In the genomic region with DNA sequence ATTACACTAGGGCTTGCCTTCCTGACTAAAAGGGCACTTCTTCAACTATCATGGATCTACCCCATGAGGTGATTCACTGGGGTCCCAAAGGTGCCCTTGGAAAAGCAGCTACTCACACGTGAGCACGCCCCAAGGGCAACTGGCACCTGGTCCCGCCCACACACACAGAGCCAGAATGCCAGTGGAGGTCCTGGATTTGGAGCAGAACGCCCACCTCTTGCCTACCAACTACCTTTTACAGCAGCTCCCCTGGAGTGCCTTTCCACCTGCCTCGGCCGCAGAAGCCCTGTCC, we compare ENCODE assay signal across 9 cellular contexts. TPM values are rescaled to one million over a fixed set of nuclear protein-coding genes. Genes with fewer than 3 reads are reported as not detected.
A peak's percentile ranks its signal among the peaks of the same experiment; 100 is the strongest.
DNase-seq lines count a peak whose midpoint lies in the region; ATAC-seq and TF ChIP-seq lines count a peak whose summit lies in the region.
"Had no signal": no experiment of that assay in that cellular context is flagged by ENCODE, and none has a peak within 500 bp of the region (broad histone marks: within the 10 kb centered on the region; RNA-seq: fewer than 3 reads in every experiment).

No MANE protein-coding gene starts in this region.

- H3K27ac ChIP-seq in colonic mucosa = peak overlapping the region; percentile 41
- H3K27ac ChIP-seq: SJSA1 had no signal

- H3K9me3 ChIP-seq in colonic mucosa = no peaks in the 10 kb centered on the region
- H3K9me3 ChIP-seq: SJSA1 had no signal

- intact Hi-C loops in colonic mucosa (cut with DNase I) = no loop called here
- intact Hi-C loops in sciatic nerve (cut with DNase I) = loop anchor here (10.0 kb wide), 1 partner anchor 275 kb away; the partner anchor contains the start of genes ACAA1 and MYD88

- ATAC-seq in natural killer cell treated with Interleukin-12 subunit alpha and Interleukin-12 subunit beta and Interleukin-15 and Interleukin-18, amount 100 ng/mL, for 72 hours = no peak
- no peak for ATAC-seq in HG02678 (IDR thresholded peaks at IDR 0.05; ENCODE audit: unreplicated experiment)
- ATAC-seq in sciatic nerve = no peak
- no peak for ATAC-seq in HG03025 (IDR thresholded peaks at IDR 0.05; ENCODE audit: low FRiP score, unreplicated experiment)

- peak overlapping the region; percentile 83 for H3K4me3 Mint-ChIP-seq in natural killer cell treated with Interleukin-12 subunit alpha and Interleukin-12 subunit beta and Interleukin-15 and Interleukin-18, amount 100 ng/mL, for 72 hours

- H3K27me3 ChIP-seq in colonic mucosa = no peaks in the 10 kb centered on the region
- H3K27me3 ChIP-seq: SJSA1 had no signal

- no peak overlapping the region for H3K4me3 ChIP-seq in colonic mucosa

- H3K27me3 Mint-ChIP-seq in natural killer cell treated with Interleukin-12 subunit alpha and Interleukin-12 subunit beta and Interleukin-15 and Interleukin-18, amount 100 ng/mL, for 72 hours = peaks cover 15 to 22% of the 10 kb centered on the region in 2 donors

- H3K36me3 ChIP-seq in colonic mucosa = no peaks in the 10 kb centered on the region

- no peaks in the 10 kb centered on the region for H3K9me3 Mint-ChIP-seq in natural killer cell treated with Interleukin-12 subunit alpha and Interleukin-12 subunit beta and Interleukin-15 and Interleukin-18, amount 100 ng/mL, for 72 hours

- peak; percentile 7 for DNase-seq in stimulated activated CD4-positive, alpha-beta T cell treated with anti-CD3 and anti-CD28 coated beads, Interleukin-4, amount 100 ng/mL, for 1 hour
- DNase-seq in stimulated activated CD4-positive, alpha-beta T cell treated with anti-CD3 and anti-CD28 coated beads, Interleukin-2, amount 100 ng/mL, for 48 hours = no peak
- DNase-seq in colonic mucosa = no peak
- DNase-seq in natural killer cell treated with Interleukin-12 subunit alpha and Interleukin-12 subunit beta and Interleukin-15 and Interleukin-18, amount 100 ng/mL, for 72 hours (ENCODE audit: low spot score) = no peak
- DNase-seq in sciatic nerve (ENCODE audit: low spot score) = no peak
- no peak for DNase-seq in DMS79 (lab: John Stamatoyannopoulos, UW)

- peaks cover 10 to 21% of the 10 kb centered on the region in 2 donors for H3K4me1 Mint-ChIP-seq in natural killer cell treated with Interleukin-12 subunit alpha and Interleukin-12 subunit beta and Interleukin-15 and Interleukin-18, amount 100 ng/mL, for 72 hours (ENCODE audit: low read depth in 2 of 2)

- H3K36me3 Mint-ChIP-seq in natural killer cell treated with Interleukin-12 subunit alpha and Interleukin-12 subunit beta and Interleukin-15 and Interleukin-18, amount 100 ng/mL, for 72 hours = no peaks in the 10 kb centered on the region

- peaks cover 21% of the 10 kb centered on the region for H3K4me1 ChIP-seq in colonic mucosa

- H3K27ac Mint-ChIP-seq in natural killer cell treated with Interleukin-12 subunit alpha and Interleukin-12 subunit beta and Interleukin-15 and Interleukin-18, amount 100 ng/mL, for 72 hours = no peak overlapping the region

- peak overlapping the region in 1 of 2 donors; percentile 51 for H3K9ac ChIP-seq in colonic mucosa (ENCODE audit: low read depth in 2 of 2, low read length in 2 of 2)

- no peak for TF ChIP-seq CTCF in colonic mucosa (IDR thresholded peaks at IDR 0.05)

RNA-seq across cellular contexts. Expression of gene CTDSPL, which starts 1.8 kb away (rescaled TPM):
- total RNA-seq in colonic mucosa = 10 to 100 TPM; 75.0 to 76.7 TPM
- 1 to 10 TPM in 1 of 2 donors, under 1 TPM in 1; 0.69 to 1.3 TPM for total RNA-seq in natural killer cell treated with Interleukin-12 subunit alpha and Interleukin-12 subunit beta and Interleukin-15 and Interleukin-18, amount 100 ng/mL, for 72 hours
- total RNA-seq in sciatic nerve = 71.2 TPM

Comparison
In these comparisons a context has a peak if more than half of its experiments do, and no peak if none do; other contexts are left out.
1. RNA of gene CTDSPL, which starts 1.8 kb away (total RNA-seq): 75.0 to 76.7 TPM in colonic mucosa and 71.2 TPM in sciatic nerve (single experiment); 0.69 to 1.3 TPM in natural killer cell treated with Interleukin-12 subunit alpha and Interleukin-12 subunit beta and Interleukin-15 and Interleukin-18, amount 100 ng/mL, for 72 hours; every median in the first group is over 10 times any median in the second.